1 cellular context compared by ENCODE assay signal in the genomic region with DNA sequence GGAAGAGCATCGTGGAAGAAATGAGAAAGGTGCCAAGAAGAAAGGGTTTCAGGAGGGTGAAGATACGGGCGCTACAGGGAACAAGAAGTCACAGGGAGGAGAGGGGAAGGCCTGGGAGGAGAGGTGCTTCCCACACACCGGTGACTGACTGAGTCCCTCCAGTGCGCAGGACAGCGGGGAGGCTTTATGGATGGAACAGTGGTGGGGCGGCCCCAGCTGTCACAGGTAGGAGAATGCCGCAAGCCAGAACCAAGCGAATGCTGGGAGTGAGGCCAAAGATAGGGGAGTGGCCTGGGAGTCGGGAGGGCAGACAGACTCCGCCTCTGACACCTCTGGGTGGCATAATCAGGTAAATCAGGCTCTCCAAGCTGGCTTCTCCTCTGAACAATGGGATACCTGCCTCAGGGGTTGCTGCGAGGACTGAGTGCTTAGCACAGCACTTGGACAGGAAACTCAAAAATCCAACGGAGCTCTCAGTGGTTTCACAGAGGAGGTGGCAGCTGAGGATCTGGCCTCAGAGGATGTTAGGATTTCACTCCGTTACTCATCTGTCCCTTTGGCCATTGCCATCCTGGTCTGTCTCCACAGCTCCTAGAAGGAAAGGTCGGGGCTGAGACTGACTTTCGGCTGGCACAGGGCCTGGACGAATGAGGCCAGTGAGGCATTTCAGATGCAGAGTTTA.
TF ChIP-seq lines count a peak whose summit lies in the region.

No MANE protein-coding gene starts in this region.

TF ChIP-seq in HEK293, 187 proteins besides CTCF, POLR2A, EP300 and RAD21 (continued from another document and continues in another):
- no peak for TF ChIP-seq ZNF404 (tag by site-specific recombination; IDR thresholded peaks at IDR 0.05)
- TF ChIP-seq ZNF544 (tag by site-specific recombination; IDR thresholded peaks at IDR 0.05) = no peak
- TF ChIP-seq KLF1 (tag by site-specific recombination; IDR thresholded peaks at IDR 0.05) = 0 out of 2 replicates have a peak, but pooled peaks have one; percentile 11
- TF ChIP-seq RBAK (tag by site-specific recombination; IDR thresholded peaks at IDR 0.05) = no peak
- TF ChIP-seq ZNF473 (tag by site-specific recombination; IDR thresholded peaks at IDR 0.05) = no peak
- TF ChIP-seq ZNF501 (tag by site-specific recombination; IDR thresholded peaks at IDR 0.05) = 0 out of 2 replicates have a peak, but pooled peaks have one; percentile 3
- TF ChIP-seq SALL2 (tag by site-specific recombination; IDR thresholded peaks at IDR 0.05; ENCODE audit: borderline replicate concordance) = no peak
- TF ChIP-seq ZIC2 (tag by site-specific recombination; IDR thresholded peaks at IDR 0.05) = peak; percentile 92
- 0 out of 2 replicates have a peak, but pooled peaks have one; percentile 26 for TF ChIP-seq ZNF2 (tag by site-specific recombination; IDR thresholded peaks at IDR 0.05)
- TF ChIP-seq KLF8 (tag by site-specific recombination; IDR thresholded peaks at IDR 0.05) = no peak
- peak; percentile 89 for TF ChIP-seq ZNF341 (tag by site-specific recombination; IDR thresholded peaks at IDR 0.05; ENCODE audit: low read depth)
- peak; percentile 1; the same call in 1 of the 2 replicates for TF ChIP-seq ZNF366 (tag by site-specific recombination; conservative IDR thresholded peaks at IDR 0.05)
- TF ChIP-seq HOXA7 (CRISPR knock-in tag; IDR thresholded peaks at IDR 0.05; ENCODE audit: borderline replicate concordance) = no peak
- TF ChIP-seq, protein P1, sequence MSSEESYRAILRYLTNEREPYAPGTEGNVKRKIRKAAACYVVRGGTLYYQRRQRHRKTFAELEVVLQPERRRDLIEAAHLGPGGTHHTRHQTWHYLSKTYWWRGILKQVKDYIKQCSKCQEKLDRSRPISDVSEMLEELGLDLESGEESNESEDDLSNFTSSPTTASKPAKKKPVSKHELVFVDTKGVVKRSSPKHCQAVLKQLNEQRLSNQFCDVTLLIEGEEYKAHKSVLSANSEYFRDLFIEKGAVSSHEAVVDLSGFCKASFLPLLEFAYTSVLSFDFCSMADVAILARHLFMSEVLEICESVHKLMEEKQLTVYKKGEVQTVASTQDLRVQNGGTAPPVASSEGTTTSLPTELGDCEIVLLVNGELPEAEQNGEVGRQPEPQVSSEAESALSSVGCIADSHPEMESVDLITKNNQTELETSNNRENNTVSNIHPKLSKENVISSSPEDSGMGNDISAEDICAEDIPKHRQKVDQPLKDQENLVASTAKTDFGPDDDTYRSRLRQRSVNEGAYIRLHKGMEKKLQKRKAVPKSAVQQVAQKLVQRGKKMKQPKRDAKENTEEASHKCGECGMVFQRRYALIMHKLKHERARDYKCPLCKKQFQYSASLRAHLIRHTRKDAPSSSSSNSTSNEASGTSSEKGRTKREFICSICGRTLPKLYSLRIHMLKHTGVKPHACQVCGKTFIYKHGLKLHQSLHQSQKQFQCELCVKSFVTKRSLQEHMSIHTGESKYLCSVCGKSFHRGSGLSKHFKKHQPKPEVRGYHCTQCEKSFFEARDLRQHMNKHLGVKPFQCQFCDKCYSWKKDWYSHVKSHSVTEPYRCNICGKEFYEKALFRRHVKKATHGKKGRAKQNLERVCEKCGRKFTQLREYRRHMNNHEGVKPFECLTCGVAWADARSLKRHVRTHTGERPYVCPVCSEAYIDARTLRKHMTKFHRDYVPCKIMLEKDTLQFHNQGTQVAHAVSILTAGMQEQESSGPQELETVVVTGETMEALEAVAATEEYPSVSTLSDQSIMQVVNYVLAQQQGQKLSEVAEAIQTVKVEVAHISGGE (tag by site-specific recombination; conservative IDR thresholded peaks at IDR 0.05; ENCODE audit: low read depth) = peak; percentile 40; the same call in 1 of the 2 replicates
- TF ChIP-seq ZNF292 (tag by site-specific recombination; IDR thresholded peaks at IDR 0.05; ENCODE audit: borderline replicate concordance, low read depth) = no peak
- no peak for TF ChIP-seq ZNF48 (tag by site-specific recombination; IDR thresholded peaks at IDR 0.05)
- no peak for TF ChIP-seq BCL11B (tag by site-specific recombination; IDR thresholded peaks at IDR 0.05; ENCODE audit: low read depth)
- TF ChIP-seq TSHZ1 (tag by site-specific recombination; IDR thresholded peaks at IDR 0.05; ENCODE audit: borderline replicate concordance) = no peak
- TF ChIP-seq ZFHX2 (tag by site-specific recombination; conservative IDR thresholded peaks at IDR 0.05) = peak; percentile 47
- no peak for TF ChIP-seq ZNF202 (tag by site-specific recombination; IDR thresholded peaks at IDR 0.05; ENCODE audit: borderline replicate concordance)
- TF ChIP-seq SCRT1 (tag by site-specific recombination; IDR thresholded peaks at IDR 0.05; ENCODE audit: borderline replicate concordance) = peak; percentile 75; the same call in 1 of the 2 replicates
- TF ChIP-seq, protein P2, sequence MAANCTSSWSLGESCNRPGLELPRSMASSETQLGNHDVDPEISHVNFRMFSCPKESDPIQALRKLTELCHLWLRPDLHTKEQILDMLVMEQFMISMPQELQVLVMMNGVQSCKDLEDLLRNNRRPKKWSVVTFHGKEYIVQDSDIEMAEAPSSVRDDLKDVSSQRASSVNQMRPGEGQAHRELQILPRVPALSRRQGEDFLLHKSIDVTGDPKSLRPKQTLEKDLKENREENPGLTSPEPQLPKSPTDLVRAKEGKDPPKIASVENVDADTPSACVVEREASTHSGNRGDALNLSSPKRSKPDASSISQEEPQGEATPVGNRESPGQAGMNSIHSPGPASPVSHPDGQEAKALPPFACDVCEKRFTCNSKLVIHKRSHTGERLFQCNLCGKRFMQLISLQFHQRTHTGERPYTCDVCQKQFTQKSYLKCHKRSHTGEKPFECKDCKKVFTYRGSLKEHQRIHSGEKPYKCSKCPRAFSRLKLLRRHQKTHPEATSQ (tag by site-specific recombination; IDR thresholded peaks at IDR 0.05) = no peak
- no peak for TF ChIP-seq HOXD13 (CRISPR knock-in tag; IDR thresholded peaks at IDR 0.05; ENCODE audit: borderline replicate concordance)
- TF ChIP-seq ZNF19 (tag by site-specific recombination; IDR thresholded peaks at IDR 0.05; ENCODE audit: low read depth) = no peak
- peak; percentile 67 for TF ChIP-seq PRDM1 (tag by site-specific recombination; IDR thresholded peaks at IDR 0.05)
- peak; percentile 43 for TF ChIP-seq ZBTB20 (tag by site-specific recombination; IDR thresholded peaks at IDR 0.05)
- peak; percentile 11; the same call in 1 of the 2 replicates for TF ChIP-seq IKZF3 (tag by site-specific recombination; IDR thresholded peaks at IDR 0.05)
- TF ChIP-seq ZNF514 (tag by site-specific recombination; IDR thresholded peaks at IDR 0.05) = no peak
- TF ChIP-seq, protein P3, sequence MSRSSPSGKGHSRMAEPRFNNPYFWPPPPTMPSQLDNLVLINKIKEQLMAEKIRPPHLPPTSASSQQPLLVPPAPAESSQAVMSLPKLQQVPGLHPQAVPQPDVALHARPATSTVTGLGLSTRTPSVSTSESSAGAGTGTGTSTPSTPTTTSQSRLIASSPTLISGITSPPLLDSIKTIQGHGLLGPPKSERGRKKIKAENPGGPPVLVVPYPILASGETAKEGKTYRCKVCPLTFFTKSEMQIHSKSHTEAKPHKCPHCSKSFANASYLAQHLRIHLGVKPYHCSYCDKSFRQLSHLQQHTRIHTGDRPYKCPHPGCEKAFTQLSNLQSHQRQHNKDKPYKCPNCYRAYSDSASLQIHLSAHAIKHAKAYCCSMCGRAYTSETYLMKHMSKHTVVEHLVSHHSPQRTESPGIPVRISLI (tag by site-specific recombination; IDR thresholded peaks at IDR 0.05) = no peak
- no peak for TF ChIP-seq ZNF175 (tag by site-specific recombination; IDR thresholded peaks at IDR 0.05)
- peak; percentile 26; the same call in 1 of the 2 replicates for TF ChIP-seq ZNF335 (tag by site-specific recombination; conservative IDR thresholded peaks at IDR 0.05)
- TF ChIP-seq WT1 (tag by site-specific recombination; IDR thresholded peaks at IDR 0.05) = peak; percentile 51
- TF ChIP-seq ZNF768 (tag by site-specific recombination; IDR thresholded peaks at IDR 0.05) = no peak
- peak; percentile 17; the same call in 1 of the 2 replicates for TF ChIP-seq SP3 (tag by site-specific recombination; IDR thresholded peaks at IDR 0.05)
- no peak for TF ChIP-seq ZNF610 (tag by site-specific recombination; IDR thresholded peaks at IDR 0.05; ENCODE audit: borderline replicate concordance)
- TF ChIP-seq ZNF280D (tag by site-specific recombination; IDR thresholded peaks at IDR 0.05) = no peak
- peak; percentile 15; the same call in 1 of the 2 replicates for TF ChIP-seq ZNF10 (tag by site-specific recombination; IDR thresholded peaks at IDR 0.05)
- TF ChIP-seq PRDM10 (tag by site-specific recombination; IDR thresholded peaks at IDR 0.05) = peak; percentile 46
- no peak for TF ChIP-seq ZNF548 (tag by site-specific recombination; IDR thresholded peaks at IDR 0.05)
- 0 out of 2 replicates have a peak, but pooled peaks have one; percentile 20 for TF ChIP-seq HIC1 (tag by site-specific recombination; IDR thresholded peaks at IDR 0.05)
